ENCODE assay signal across 16 cellular contexts in the genomic region with DNA sequence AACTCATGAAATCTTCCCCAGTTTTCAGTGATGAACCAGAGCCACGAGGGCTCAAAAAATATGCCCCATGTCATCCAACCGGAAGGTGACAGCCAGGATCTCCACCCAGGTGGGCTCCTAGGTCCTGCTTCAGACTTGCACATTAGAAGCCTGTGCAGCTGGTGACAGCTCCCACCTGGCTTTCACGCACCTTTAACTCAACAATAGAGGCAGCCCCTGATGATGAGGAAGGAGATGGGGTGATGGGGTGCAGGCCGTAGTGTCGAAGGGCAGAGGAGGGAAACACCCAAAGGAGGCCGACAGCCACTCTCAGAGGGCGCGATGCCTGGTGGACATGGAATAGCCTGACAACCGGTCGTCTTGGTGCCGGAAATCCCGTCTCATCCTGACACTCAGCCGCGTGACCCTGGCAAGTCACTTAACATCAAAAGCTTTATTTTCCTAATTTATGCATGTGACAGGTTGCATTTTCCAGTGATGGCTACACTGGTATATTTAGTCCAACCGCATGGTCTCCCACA.
DNase-seq lines count a peak whose midpoint lies in the region; ATAC-seq and TF ChIP-seq lines count a peak whose summit lies in the region.
"Had no signal": no experiment of that assay in that cellular context is flagged by ENCODE, and none has a peak within 500 bp of the region (broad histone marks: within the 10 kb centered on the region; RNA-seq: fewer than 3 reads in every experiment).

No MANE protein-coding gene starts in this region.

- no peaks in the 10 kb centered on the region for H4K20me1 ChIP-seq in neural progenitor cell (ENCODE audit: low read depth)

- intact Hi-C loops in sigmoid colon (cut with DNase I): no loop called here

- H3K79me2 ChIP-seq in neural progenitor cell (ENCODE audit: low read depth): no peaks in the 10 kb centered on the region

- no peak for ATAC-seq in HG02885 (IDR thresholded peaks at IDR 0.05; ENCODE audit: poor library complexity, unreplicated experiment)
- no peak for ATAC-seq in GM19455 (IDR thresholded peaks at IDR 0.05; ENCODE audit: unreplicated experiment)
- ATAC-seq: GM23338, HCT116 had no signal

- TF ChIP-seq EP300 in sigmoid colon (IDR thresholded peaks at IDR 0.05): no peak

- no peak for TF ChIP-seq POLR2A in sigmoid colon (IDR thresholded peaks at IDR 0.05)

- no peak overlapping the region for H3K4me3 Mint-ChIP-seq in neural progenitor cell
- H3K4me3 Mint-ChIP-seq: CD14-positive monocyte; CD4-positive, alpha-beta T cell; GM23338; H9 had no signal

- peaks cover 33% of the 10 kb centered on the region for H3K4me1 Mint-ChIP-seq in neural progenitor cell

- H3K9me3 ChIP-seq in neural progenitor cell (ENCODE audit: low read depth): no peaks in the 10 kb centered on the region
- no peaks in the 10 kb centered on the region for H3K9me3 ChIP-seq in sigmoid colon

- no peak overlapping the region for H3K9ac ChIP-seq in neural progenitor cell

- TF ChIP-seq CTCF in coronary artery (IDR thresholded peaks at IDR 0.05): no peak
- TF ChIP-seq CTCF in neural progenitor cell (IDR thresholded peaks at IDR 0.05): no peak
- no peak for TF ChIP-seq CTCF in sigmoid colon (IDR thresholded peaks at IDR 0.05)

- no peaks in the 10 kb centered on the region for H3K36me3 Mint-ChIP-seq in neural progenitor cell
- H3K36me3 Mint-ChIP-seq: CD14-positive monocyte had no signal

- no peak overlapping the region for H3K4me2 ChIP-seq in neural progenitor cell
- H3K4me2 ChIP-seq: GM23338 had no signal

- no peak overlapping the region for H3K4me3 ChIP-seq in coronary artery
- H3K4me3 ChIP-seq in neural progenitor cell: no peak overlapping the region
- H3K4me3 ChIP-seq in sigmoid colon: no peak overlapping the region
- H3K4me3 ChIP-seq: GM23338 had no signal

- H3K36me3 ChIP-seq in neural progenitor cell: no peaks in the 10 kb centered on the region
- H3K36me3 ChIP-seq in sigmoid colon: no peaks in the 10 kb centered on the region

- DNase-seq in coronary artery (ENCODE audit: low spot score): peak; percentile 41
- no peak for DNase-seq in neural progenitor cell (ENCODE audit: low spot score)
- peak; percentile 28 for DNase-seq in sigmoid colon
- DNase-seq in medulla oblongata (ENCODE audit: extremely low spot score): no peak
- DNase-seq: Calu3; CD4-positive, alpha-beta T cell; COR-L47; DMS53; DMS79 treated with DMSO at 0.1 percent for 48 hours; GF-D8; H9 had no signal

- H3K4me1 ChIP-seq in neural progenitor cell (peaks cover 6% of the 10 kb centered on the region), sigmoid colon (no peaks in the 10 kb centered on the region)

- peaks cover 3% of the 10 kb centered on the region for H3K27me3 Mint-ChIP-seq in neural progenitor cell (ENCODE audit: insufficient read depth, low read depth)

- H3K27ac ChIP-seq in coronary artery (no peak overlapping the region), neural progenitor cell (no peak overlapping the region), sigmoid colon (no peak overlapping the region)

- 87 to 96% methylated on average over 15 of the region's 15 CpGs for WGBS in sigmoid colon, 2 donors

- H3K27ac Mint-ChIP-seq in neural progenitor cell: peak overlapping the region; percentile 78
- H3K27ac Mint-ChIP-seq: CD14-positive monocyte; CD4-positive, alpha-beta T cell; GM23338; H9 had no signal

- no peaks in the 10 kb centered on the region for H3K27me3 ChIP-seq in neural progenitor cell
- peaks cover 0 to 33% (median 0%) of the 10 kb centered on the region in 3 donors for H3K27me3 ChIP-seq in sigmoid colon

- H3F3A ChIP-seq in neural progenitor cell (ENCODE audit: low read depth): no peaks in the 10 kb centered on the region

- peaks cover 8% of the 10 kb centered on the region for H3K9me3 Mint-ChIP-seq in neural progenitor cell
- H3K9me3 Mint-ChIP-seq: CD4-positive, alpha-beta T cell; GM23338 had no signal

- H2AFZ ChIP-seq in neural progenitor cell (replicated peaks): no peak overlapping the region
- H2AFZ ChIP-seq: GM23338 had no signal

Comparison
In these comparisons a context has a peak if more than half of its experiments do, and no peak if none do; other contexts are left out.
1. DNase-seq: peak in coronary artery (single experiment) and sigmoid colon (single experiment); none in neural progenitor cell (single experiment) and medulla oblongata (single experiment).